Comparison of ENCODE assay signal across 10 cellular contexts in genomic region chr14:64682173-64682710, GRCh38. TPM values are rescaled to one million over a fixed set of nuclear protein-coding genes. Genes with fewer than 3 reads are reported as not detected.
DNase-seq lines count a peak whose midpoint lies in the region; ATAC-seq, FAIRE-seq and TF ChIP-seq lines count a peak whose summit lies in the region.
"Had no signal": no experiment of that assay in that cellular context is flagged by ENCODE, and none has a peak within 500 bp of the region (broad histone marks: within the 10 kb centered on the region; RNA-seq: fewer than 3 reads in every experiment).

No MANE protein-coding gene starts in this region.

- H3F3A ChIP-seq in GM23248 (ENCODE audit: insufficient read depth), result peaks cover 11% of the 10 kb centered on the region

- no peaks in the 10 kb centered on the region for H3K79me2 ChIP-seq in GM23248 (ENCODE audit: insufficient read depth)

- peak overlapping the region; percentile 92 for H2AFZ ChIP-seq in GM23248

- intact Hi-C loops in sciatic nerve (cut with DNase I), result loop anchor here (2.0 to 5.0 kb wide), 2 partner anchors 23 to 85 kb away; partner anchors contain the start of gene PLEKHG3

- H3K36me3 ChIP-seq in GM23248 (ENCODE audit: low read depth) (no peaks in the 10 kb centered on the region), bronchial epithelial cell (ENCODE audit: control insufficient read depth, insufficient read depth, low read length) (no peaks in the 10 kb centered on the region), iPS-20b (ENCODE audit: insufficient read depth, low read depth, low read length) (no peaks in the 10 kb centered on the region)
- H3K36me3 ChIP-seq: neutrophil had no signal

- H3K4me3 ChIP-seq in GM23248 (peak overlapping the region; percentile 24; the same call in 1 of the 2 replicates), bronchial epithelial cell (ENCODE audit: low read depth, low read length) (no peak overlapping the region), iPS-20b (ENCODE audit: low read length) (no peak overlapping the region)
- H3K4me3 ChIP-seq: GM12878 had no signal

- peak overlapping the region; percentile 91 for H3K27ac ChIP-seq in GM23248
- no peak overlapping the region for H3K27ac ChIP-seq in iPS-20b (ENCODE audit: low read length)
- H3K27ac ChIP-seq: neutrophil had no signal

- peak overlapping the region; percentile 77 for H3K4me2 ChIP-seq in GM23248 (ENCODE audit: unreplicated experiment)

- H3K9ac ChIP-seq in GM23248 (peak overlapping the region; percentile 79), iPS-20b (ENCODE audit: low read depth, low read length) (peak overlapping the region; percentile 50; the same call in 1 of the 2 replicates)

- in situ Hi-C loops in GM23248 (cut with MboI), result no loop called here

- H3K9me2 ChIP-seq in GM23248 (ENCODE audit: insufficient read depth), result no peaks in the 10 kb centered on the region

- no peaks in the 10 kb centered on the region for H4K20me1 ChIP-seq in GM23248 (ENCODE audit: insufficient read depth)

- 17 to 20% methylated on average over 8 of the region's 8 CpGs for WGBS in GM23248 (ENCODE audit: low coverage in 1 of 2, low lambda C conversion rate in 2 of 2, missing lambda C conversion rate in 2 of 2), 2 experiments

- DNase-seq in GM23248, result peak; percentile 93
- DNase-seq in bronchial epithelial cell (ENCODE audit: low read depth), result peak; percentile 93
- peak; percentile 85 for DNase-seq in sciatic nerve (ENCODE audit: low spot score)
- DNase-seq in HCEC 1CT, result no peak
- no peak for DNase-seq in NCI-H345 (lab: John Stamatoyannopoulos, UW)

- H3K27me3 ChIP-seq in GM23248 (replicated peaks; ENCODE audit: insufficient read depth) (no peaks in the 10 kb centered on the region), bronchial epithelial cell (ENCODE audit: control insufficient read depth, insufficient read depth, low read length) (no peaks in the 10 kb centered on the region), iPS-20b (ENCODE audit: insufficient read depth, low read length) (no peaks in the 10 kb centered on the region)
- H3K27me3 ChIP-seq: neutrophil had no signal

- ATAC-seq in sciatic nerve, result peak; percentile 93
- ATAC-seq in activated CD4-positive, CD25-positive, alpha-beta regulatory T cell treated with anti-CD3 and anti-CD28 coated beads, Interleukin-2, amount 50 U/mL, for 24 hours, result no peak
- ATAC-seq in GM18858 (IDR thresholded peaks at IDR 0.05; ENCODE audit: unreplicated experiment), result no peak
- ATAC-seq: GM12878 had no signal

- peak; percentile 62 for TF ChIP-seq CTCF in bronchial epithelial cell (IDR thresholded peaks at IDR 0.05; ENCODE audit: insufficient read depth, low read length, severe bottlenecking)

- peak; percentile 87 for FAIRE-seq in bronchial epithelial cell (lab: Jason Lieb, UNC)
- FAIRE-seq: GM12878 had no signal

- H3K9me3 ChIP-seq in GM23248 (ENCODE audit: low read depth), result no peaks in the 10 kb centered on the region
- H3K9me3 ChIP-seq in iPS-20b (ENCODE audit: insufficient read depth, low read depth, low read length), result no peaks in the 10 kb centered on the region
- H3K9me3 ChIP-seq: neutrophil had no signal

- H3K4me1 ChIP-seq in GM23248 (ENCODE audit: insufficient read depth) (peaks cover 27% of the 10 kb centered on the region), iPS-20b (ENCODE audit: insufficient read depth, low read length) (no peaks in the 10 kb centered on the region; the same call in 1 of the 2 replicates)

RNA-seq across cellular contexts. Expression of gene PLEKHG3, which starts 22.0 kb away (rescaled TPM):
- total RNA-seq in GM23248 (2014; rRNA removed; shearing (Covaris generic)), result 4.6 and 6.9 TPM in 2 replicates
- 2.1 and 2.4 TPM in 2 replicates for polyA plus RNA-seq in GM23248 (2016; fragmentation: Nextera tagmentation; extraction: Ambion mirVana)
- total RNA-seq in bronchial epithelial cell, result 32.4 and 35.8 TPM in 2 replicates
- 101 TPM for total RNA-seq in sciatic nerve

Comparison
In these comparisons a context has a peak if more than half of its experiments do, and no peak if none do; other contexts are left out.
1. DNase-seq: peak in GM23248 (single experiment), bronchial epithelial cell (single experiment) and sciatic nerve (single experiment); none in HCEC 1CT (single experiment) and NCI-H345 (single experiment).